9 cellular contexts compared by ENCODE assay signal in genomic region chr6:18405477-18406293, GRCh38. TPM values are rescaled to one million over a fixed set of nuclear protein-coding genes. Genes with fewer than 3 reads are reported as not detected.
DNase-seq lines count a peak whose midpoint lies in the region; ATAC-seq and TF ChIP-seq lines count a peak whose summit lies in the region.
"Had no signal": no experiment of that assay in that cellular context is flagged by ENCODE, and none has a peak within 500 bp of the region (broad histone marks: within the 10 kb centered on the region; RNA-seq: fewer than 3 reads in every experiment).

No MANE protein-coding gene starts in this region.

- H3K9me2 ChIP-seq in SK-N-SH = no peaks in the 10 kb centered on the region

- H3K27ac ChIP-seq in SK-N-SH (ENCODE audit: low read depth in 2 of 2, low read length in 1 of 2) (peak overlapping the region; percentile 11 to 86; a peak in 3 of 4 replicates), smooth muscle cell (ENCODE audit: low read depth) (peak overlapping the region; percentile 75), tibial nerve (no peak overlapping the region)

- H2AFZ ChIP-seq in SK-N-SH (ENCODE audit: low read depth) = 0 out of 2 replicates have a peak overlapping the region, but pooled peaks have one; percentile 41
- no peak overlapping the region for H2AFZ ChIP-seq in smooth muscle cell (ENCODE audit: low read depth)

- TF ChIP-seq RAD21 in SK-N-SH (IDR thresholded peaks at IDR 0.05; ENCODE audit: low read length) = no peak

- H3K9ac ChIP-seq in SK-N-SH (peak overlapping the region; percentile 27; the same call in 1 of the 2 replicates), smooth muscle cell (ENCODE audit: low read depth) (peak overlapping the region; percentile 9)

- H3K4me1 ChIP-seq in SK-N-SH (ENCODE audit: control insufficient read depth in 1 of 2, insufficient read depth in 2 of 2, low read depth in 1 of 2, low read length in 1 of 2) (peaks cover 0 to 20% of the 10 kb centered on the region in 2 experiments; a peak in 2 of 4 replicates), smooth muscle cell (ENCODE audit: low read depth) (peaks cover 6% of the 10 kb centered on the region), tibial nerve (peaks cover 0 to 12% (median 3%) of the 10 kb centered on the region in 4 donors)

- WGBS in SK-N-SH (ENCODE audit: low lambda C conversion rate) = 4% methylated on average over 4 of the region's 4 CpGs
- WGBS in smooth muscle cell (ENCODE audit: low lambda C conversion rate) = 28% methylated on average over 4 of the region's 4 CpGs
- WGBS in tibial nerve, 2 donors = 27 to 35% methylated on average over 4 of the region's 4 CpGs

- TF ChIP-seq EP300 in SK-N-SH (IDR thresholded peaks at IDR 0.05; ENCODE audit: borderline replicate concordance in 1 of 2, low read depth in 1 of 2, low read length in 1 of 2) = peak in 1 of 2 experiments; percentile 82; a peak in 2 of 4 replicates
- no peak for TF ChIP-seq EP300 in tibial nerve (IDR thresholded peaks at IDR 0.05)

- no peaks in the 10 kb centered on the region for H3K79me2 ChIP-seq in SK-N-SH (ENCODE audit: insufficient read depth)
- no peaks in the 10 kb centered on the region for H3K79me2 ChIP-seq in smooth muscle cell (ENCODE audit: low read depth)

- ATAC-seq in HG02678 (IDR thresholded peaks at IDR 0.05; ENCODE audit: unreplicated experiment) = no peak
- no peak for ATAC-seq in HG03354 (IDR thresholded peaks at IDR 0.05; ENCODE audit: poor library complexity, severe bottlenecking, unreplicated experiment)

- H3K9me3 ChIP-seq in SK-N-SH = no peaks in the 10 kb centered on the region
- no peaks in the 10 kb centered on the region for H3K9me3 ChIP-seq in smooth muscle cell (replicated peaks; ENCODE audit: low read depth)
- H3K9me3 ChIP-seq in tibial nerve = no peaks in the 10 kb centered on the region

- no peak for TF ChIP-seq POLR2A in tibial nerve (IDR thresholded peaks at IDR 0.05)

- POLR2A ChIA-PET in SK-N-SH (lab: Yijun Ruan, JAX) = no interaction called here

- TF ChIP-seq CTCF in SK-N-SH (IDR thresholded peaks at IDR 0.05) (no peak), fibroblast of pulmonary artery (IDR thresholded peaks at IDR 0.05; ENCODE audit: low read length, missing control alignments) (no peak), smooth muscle cell (IDR thresholded peaks at IDR 0.05; ENCODE audit: borderline replicate concordance, insufficient read depth, poor library complexity, severe bottlenecking) (no peak), tibial nerve (IDR thresholded peaks at IDR 0.05) (no peak)

- H3K4me2 ChIP-seq in SK-N-SH = peak overlapping the region; percentile 35
- H3K4me2 ChIP-seq in smooth muscle cell = peak overlapping the region; percentile 0

- H3F3A ChIP-seq in SK-N-SH (replicated peaks; ENCODE audit: insufficient read depth) = peaks cover 34% of the 10 kb centered on the region
- H3F3A ChIP-seq in smooth muscle cell (ENCODE audit: low read depth) = peaks cover 6% of the 10 kb centered on the region

- DNase-seq in HCEC 1CT = peak; percentile 96
- DNase-seq in SK-N-SH = no peak
- peak; percentile 74 for DNase-seq in fibroblast of pulmonary artery (ENCODE audit: low read depth)
- no peak for DNase-seq in smooth muscle cell (lab: John Stamatoyannopoulos, UW; ENCODE audit: unreplicated experiment)
- no peak for DNase-seq in tibial nerve (ENCODE audit: low spot score in 2 of 2)
- DNase-seq: activated CD4-positive, alpha-beta T cell treated with anti-CD3 and anti-CD28 coated beads for 1 hour; NCI-H510A treated with DMSO at 0.1 percent for 48 hours had no signal

- H3K27me3 ChIP-seq in SK-N-SH (ENCODE audit: insufficient read depth) (no peaks in the 10 kb centered on the region), smooth muscle cell (ENCODE audit: low read depth) (no peaks in the 10 kb centered on the region), tibial nerve (no peaks in the 10 kb centered on the region)

- CTCF ChIA-PET in SK-N-SH (lab: Yijun Ruan, JAX) = no interaction called here

- H4K20me1 ChIP-seq in SK-N-SH (ENCODE audit: insufficient read depth) = no peaks in the 10 kb centered on the region
- no peaks in the 10 kb centered on the region for H4K20me1 ChIP-seq in smooth muscle cell (ENCODE audit: low read depth)

- no peak overlapping the region for H3K4me3 ChIP-seq in SK-N-SH (ENCODE audit: low read depth in 2 of 2, low read length in 1 of 2)
- no peak overlapping the region for H3K4me3 ChIP-seq in fibroblast of pulmonary artery (replicated peaks; ENCODE audit: low read depth, low read length)
- H3K4me3 ChIP-seq in smooth muscle cell = no peak overlapping the region
- H3K4me3 ChIP-seq in tibial nerve = no peak overlapping the region

- H3K36me3 ChIP-seq in SK-N-SH (replicated peaks in 1 of 2; ENCODE audit: control insufficient read depth in 1 of 2, insufficient read depth in 2 of 2, low read length in 1 of 2) (no peaks in the 10 kb centered on the region), smooth muscle cell (ENCODE audit: low read depth) (no peaks in the 10 kb centered on the region), tibial nerve (no peaks in the 10 kb centered on the region)

TF ChIP-seq in SK-N-SH, 30 proteins besides CTCF, POLR2A, EP300 and RAD21 (continues in another document):
- TF ChIP-seq FOXJ3 (CRISPR knock-in tag; IDR thresholded peaks at IDR 0.05) (no peak), GATA2 (CRISPR knock-in tag; IDR thresholded peaks at IDR 0.05) (no peak), MEF2A (IDR thresholded peaks at IDR 0.05; ENCODE audit: borderline replicate concordance, low read depth) (no peak), JUND (IDR thresholded peaks at IDR 0.05) (peak; percentile 92), NFIC (IDR thresholded peaks at IDR 0.05; ENCODE audit: borderline replicate concordance) (peak; percentile 66), RCOR1 (IDR thresholded peaks at IDR 0.05; ENCODE audit: low read length) (no peak), MAX (IDR thresholded peaks at IDR 0.05; ENCODE audit: low read depth) (peak; percentile 59; the same call in 1 of the 2 replicates), RXRA (IDR thresholded peaks at IDR 0.05; ENCODE audit: borderline replicate concordance, low read depth) (peak; percentile 77; the same call in 1 of the 2 replicates), SIN3A (IDR thresholded peaks at IDR 0.05; ENCODE audit: borderline replicate concordance, low read depth, low read length) (no peak), GABPA (IDR thresholded peaks at IDR 0.05; ENCODE audit: low read depth) (no peak), TCF12 (IDR thresholded peaks at IDR 0.05) (peak; percentile 94), NRF1 (IDR thresholded peaks at IDR 0.05; ENCODE audit: low read depth, low read length) (no peak), TAF1 (IDR thresholded peaks at IDR 0.05; ENCODE audit: borderline replicate concordance, low read depth, low read length) (no peak), EZH2phosphoT487 (IDR thresholded peaks at IDR 0.05; ENCODE audit: borderline replicate concordance, low read depth) (no peak), ZBTB33 (IDR thresholded peaks at IDR 0.05; ENCODE audit: borderline replicate concordance, low read depth) (peak; percentile 61; the same call in 1 of the 2 replicates), ELF1 (IDR thresholded peaks at IDR 0.05) (no peak), FOSL2 (IDR thresholded peaks at IDR 0.05; ENCODE audit: borderline replicate concordance, low read depth) (peak; percentile 92), MXI1 (IDR thresholded peaks at IDR 0.05; ENCODE audit: low read depth, low read length) (no peak), PBX3 (IDR thresholded peaks at IDR 0.05) (peak; percentile 83), USF2 (IDR thresholded peaks at IDR 0.05; ENCODE audit: borderline replicate concordance, low read depth, low read length) (no peak), POLR2AphosphoS5 (IDR thresholded peaks at IDR 0.05; ENCODE audit: low read depth, low read length) (peak; percentile 15; the same call in 1 of the 2 replicates)

RNA-seq across cellular contexts. Expression of gene RNF144B, which starts 18.5 kb away (rescaled TPM):
- polyA plus RNA-seq in SK-N-SH (2012; rRNA removed) (1.2 and 1.8 TPM in 2 replicates), smooth muscle cell (3.1 and 3.4 TPM in 2 replicates)
- polyA plus RNA-seq in SK-N-SH (2012; cell fraction: cytosol; rRNA removed) = 1.6 and 2.0 TPM in 2 replicates
- polyA plus RNA-seq in SK-N-SH (2012; cell fraction: nucleus; rRNA removed) = 2.0 and 3.7 TPM in 2 replicates
- total RNA-seq in smooth muscle cell (10.9 and 11.2 TPM in 2 replicates), tibial nerve (10 to 100 TPM in 3 of 4 donors, 1 to 10 TPM in 1; 6.5 to 15.5 (median 13.6) TPM)

Comparison
In these comparisons a context has a peak if more than half of its experiments do, and no peak if none do; other contexts are left out.
1. DNase-seq: peak in HCEC 1CT (single experiment) and fibroblast of pulmonary artery (single experiment); none in SK-N-SH (single experiment), smooth muscle cell (single experiment) and tibial nerve (0 of 2).
2. H3K27ac ChIP-seq: peak in SK-N-SH (2 of 2) and smooth muscle cell (single experiment); none in tibial nerve (0 of 4).